ENCODE assay signal across 16 cellular contexts in genomic region chr5:62296998-62297397, GRCh38. TPM values are rescaled to one million over a fixed set of nuclear protein-coding genes. Genes with fewer than 3 reads are reported as not detected.
A peak's percentile ranks its signal among the peaks of the same experiment; 100 is the strongest.
DNase-seq lines count a peak whose midpoint lies in the region; ATAC-seq lines count a peak whose summit lies in the region.
"Had no signal": no experiment of that assay in that cellular context is flagged by ENCODE, and none has a peak within 500 bp of the region (broad histone marks: within the 10 kb centered on the region; RNA-seq: fewer than 3 reads in every experiment).

No MANE protein-coding gene starts in this region.

- peaks cover 60% of the 10 kb centered on the region for H3K4me1 Mint-ChIP-seq in activated CD4-positive, alpha-beta T cell treated with anti-CD3 and anti-CD28 coated beads, Interleukin-2, amount 10 ng/mL, durations not matched to agents 24 days and 14 days
- peaks cover 62% of the 10 kb centered on the region for H3K4me1 Mint-ChIP-seq in activated T-helper 2 cell treated with anti-CD3 and anti-CD28 coated beads, Interferon-gamma antibody, Interleukin-2, Interleukin-4, amounts not matched to agents 10 μg/mL and 5 μg/mL and 100 μg/mL, durations not matched to agents 14 hours and 24 hours and 36 hours (ENCODE audit: low read depth)
- peaks cover 10 to 19% of the 10 kb centered on the region in 2 donors for H3K4me1 Mint-ChIP-seq in natural killer cell treated with Interleukin-12 subunit alpha and Interleukin-12 subunit beta and Interleukin-15 and Interleukin-18, amount 100 ng/mL, for 72 hours (ENCODE audit: low read depth in 2 of 2)

- H3K27ac Mint-ChIP-seq in activated CD4-positive, alpha-beta T cell treated with anti-CD3 and anti-CD28 coated beads, Interleukin-2, amount 10 ng/mL, durations not matched to agents 24 days and 14 days = peak overlapping the region; percentile 83
- peak overlapping the region; percentile 77 for H3K27ac Mint-ChIP-seq in activated T-helper 2 cell treated with anti-CD3 and anti-CD28 coated beads, Interferon-gamma antibody, Interleukin-2, Interleukin-4, amounts not matched to agents 10 μg/mL and 5 μg/mL and 100 μg/mL, durations not matched to agents 14 hours and 24 hours and 36 hours
- peak overlapping the region in 1 of 2 donors; percentile 57 for H3K27ac Mint-ChIP-seq in natural killer cell treated with Interleukin-12 subunit alpha and Interleukin-12 subunit beta and Interleukin-15 and Interleukin-18, amount 100 ng/mL, for 72 hours

- no peaks in the 10 kb centered on the region for H3K27me3 Mint-ChIP-seq in activated CD4-positive, alpha-beta T cell treated with anti-CD3 and anti-CD28 coated beads, Interleukin-2, amount 10 ng/mL, durations not matched to agents 24 days and 14 days
- H3K27me3 Mint-ChIP-seq in activated T-helper 2 cell treated with anti-CD3 and anti-CD28 coated beads, Interferon-gamma antibody, Interleukin-2, Interleukin-4, amounts not matched to agents 10 μg/mL and 5 μg/mL and 100 μg/mL, durations not matched to agents 14 hours and 24 hours and 36 hours (ENCODE audit: low read depth) = no peaks in the 10 kb centered on the region
- peaks cover 0 to 17% of the 10 kb centered on the region in 2 donors for H3K27me3 Mint-ChIP-seq in natural killer cell treated with Interleukin-12 subunit alpha and Interleukin-12 subunit beta and Interleukin-15 and Interleukin-18, amount 100 ng/mL, for 72 hours

- DNase-seq in activated CD4-positive, alpha-beta T cell treated with anti-CD3 and anti-CD28 coated beads, Interleukin-2, amount 10 ng/mL, durations not matched to agents 24 days and 14 days = peak; percentile 84
- no peak for DNase-seq in activated CD4-positive, alpha-beta T cell treated with anti-CD3 and anti-CD28 coated beads, Interleukin-2, amount 50 U/mL, for 1 hour
- peak; percentile 30 for DNase-seq in LHCN-M2 (ENCODE audit: low read depth)
- no peak for DNase-seq in activated T-helper 2 cell treated with anti-CD3 and anti-CD28 coated beads, Interferon-gamma antibody, Interleukin-2, Interleukin-4, amounts not matched to agents 10 μg/mL and 5 μg/mL and 100 μg/mL, durations not matched to agents 14 hours and 24 hours and 36 hours (ENCODE audit: low spot score)
- DNase-seq in natural killer cell treated with Interleukin-12 subunit alpha and Interleukin-12 subunit beta and Interleukin-15 and Interleukin-18, amount 100 ng/mL, for 72 hours (ENCODE audit: low spot score) = no peak
- no peak for DNase-seq in G401 (ENCODE audit: low spot score)
- DNase-seq: midbrain, NCI-H1105 treated with DMSO at 0.1 percent for 48 hours, NCI-H526 treated with DMSO at 0.1 percent for 48 hours, retina, SIG-M5, thyroid gland had no signal

- in situ Hi-C loops in G401 (cut with HindIII; ENCODE audit: low sequenced_read_pairs) = no loop called here

- peak in 1 of 2 donors; percentile 38 for ATAC-seq in natural killer cell treated with Interleukin-12 subunit alpha and Interleukin-12 subunit beta and Interleukin-15 and Interleukin-18, amount 100 ng/mL, for 72 hours
- ATAC-seq in GM18873 (IDR thresholded peaks at IDR 0.05; ENCODE audit: low FRiP score, unreplicated experiment) = no peak
- ATAC-seq in GM21619 (IDR thresholded peaks at IDR 0.05; ENCODE audit: unreplicated experiment) = no peak
- ATAC-seq: esophagus mucosa, gastroesophageal sphincter had no signal

- H3K9me3 Mint-ChIP-seq in activated CD4-positive, alpha-beta T cell treated with anti-CD3 and anti-CD28 coated beads, Interleukin-2, amount 10 ng/mL, durations not matched to agents 24 days and 14 days = peaks cover 22% of the 10 kb centered on the region
- peaks cover 30% of the 10 kb centered on the region for H3K9me3 Mint-ChIP-seq in activated T-helper 2 cell treated with anti-CD3 and anti-CD28 coated beads, Interferon-gamma antibody, Interleukin-2, Interleukin-4, amounts not matched to agents 10 μg/mL and 5 μg/mL and 100 μg/mL, durations not matched to agents 14 hours and 24 hours and 36 hours
- peaks cover 3% of the 10 kb centered on the region for H3K9me3 Mint-ChIP-seq in natural killer cell treated with Interleukin-12 subunit alpha and Interleukin-12 subunit beta and Interleukin-15 and Interleukin-18, amount 100 ng/mL, for 72 hours

- H3K4me3 Mint-ChIP-seq in activated CD4-positive, alpha-beta T cell treated with anti-CD3 and anti-CD28 coated beads, Interleukin-2, amount 10 ng/mL, durations not matched to agents 24 days and 14 days = peak overlapping the region; percentile 73
- H3K4me3 Mint-ChIP-seq in activated T-helper 2 cell treated with anti-CD3 and anti-CD28 coated beads, Interferon-gamma antibody, Interleukin-2, Interleukin-4, amounts not matched to agents 10 μg/mL and 5 μg/mL and 100 μg/mL, durations not matched to agents 14 hours and 24 hours and 36 hours (ENCODE audit: low read depth) = peak overlapping the region; percentile 22
- peak overlapping the region; percentile 23 for H3K4me3 Mint-ChIP-seq in natural killer cell treated with Interleukin-12 subunit alpha and Interleukin-12 subunit beta and Interleukin-15 and Interleukin-18, amount 100 ng/mL, for 72 hours

- H3K36me3 Mint-ChIP-seq in activated CD4-positive, alpha-beta T cell treated with anti-CD3 and anti-CD28 coated beads, Interleukin-2, amount 10 ng/mL, durations not matched to agents 24 days and 14 days (ENCODE audit: low read depth) = peaks cover 28% of the 10 kb centered on the region
- peaks cover 37% of the 10 kb centered on the region for H3K36me3 Mint-ChIP-seq in activated T-helper 2 cell treated with anti-CD3 and anti-CD28 coated beads, Interferon-gamma antibody, Interleukin-2, Interleukin-4, amounts not matched to agents 10 μg/mL and 5 μg/mL and 100 μg/mL, durations not matched to agents 14 hours and 24 hours and 36 hours (ENCODE audit: low read depth)
- H3K36me3 Mint-ChIP-seq in natural killer cell treated with Interleukin-12 subunit alpha and Interleukin-12 subunit beta and Interleukin-15 and Interleukin-18, amount 100 ng/mL, for 72 hours = no peaks in the 10 kb centered on the region

- intact Hi-C loops in activated CD4-positive, alpha-beta T cell treated with anti-CD3 and anti-CD28 coated beads, Interleukin-2, amount 10 ng/mL, durations not matched to agents 24 days and 14 days (cut with micrococcal nuclease) = loop anchor here (1.0 kb wide), 1 partner anchor 12 kb away; no protein-coding TSS in a partner anchor
- intact Hi-C loops in activated T-helper 2 cell treated with anti-CD3 and anti-CD28 coated beads, Interferon-gamma antibody, Interleukin-2, Interleukin-4, amounts not matched to agents 10 μg/mL and 5 μg/mL and 100 μg/mL, durations not matched to agents 14 hours and 24 hours and 36 hours (cut with micrococcal nuclease) = loop anchor here (1.0 kb wide), 3 partner anchors 8 to 12 kb away; no protein-coding TSS in a partner anchor

RNA-seq across cellular contexts. Expression of gene KIF2A, which starts 9.0 kb away (rescaled TPM):
- total RNA-seq in activated CD4-positive, alpha-beta T cell treated with anti-CD3 and anti-CD28 coated beads, Interleukin-2, amount 10 ng/mL, durations not matched to agents 24 days and 14 days = 238 and 244 TPM in 2 replicates
- 49.4 and 58.1 TPM in 2 replicates for total RNA-seq in LHCN-M2 (2014; rRNA removed)
- polyA plus RNA-seq in LHCN-M2 (2012) = 18.1 TPM
- total RNA-seq in activated T-helper 2 cell treated with anti-CD3 and anti-CD28 coated beads, Interferon-gamma antibody, Interleukin-2, Interleukin-4, amounts not matched to agents 10 μg/mL and 5 μg/mL and 100 μg/mL, durations not matched to agents 14 hours and 24 hours and 36 hours = 285 and 294 TPM in 2 replicates
- total RNA-seq in natural killer cell treated with Interleukin-12 subunit alpha and Interleukin-12 subunit beta and Interleukin-15 and Interleukin-18, amount 100 ng/mL, for 72 hours = 100 to 1,000 TPM; 190 to 201 TPM
- total RNA-seq in G401 (2014; rRNA removed; shearing (Covaris generic)) = 37.9 and 62.8 TPM in 2 replicates

Comparison
In these comparisons a context has a peak if more than half of its experiments do, and no peak if none do; other contexts are left out.
1. DNase-seq: peak in activated CD4-positive, alpha-beta T cell treated with anti-CD3 and anti-CD28 coated beads, Interleukin-2, amount 10 ng/mL, durations not matched to agents 24 days and 14 days (single experiment) and LHCN-M2 (single experiment); none in activated CD4-positive, alpha-beta T cell treated with anti-CD3 and anti-CD28 coated beads, Interleukin-2, amount 50 U/mL, for 1 hour (single experiment), activated T-helper 2 cell treated with anti-CD3 and anti-CD28 coated beads, Interferon-gamma antibody, Interleukin-2, Interleukin-4, amounts not matched to agents 10 μg/mL and 5 μg/mL and 100 μg/mL, durations not matched to agents 14 hours and 24 hours and 36 hours (single experiment), natural killer cell treated with Interleukin-12 subunit alpha and Interleukin-12 subunit beta and Interleukin-15 and Interleukin-18, amount 100 ng/mL, for 72 hours (single experiment) and G401 (single experiment).
2. H3K4me3 Mint-ChIP-seq: peak in every context shown above with its lines; median percentile 73 in activated CD4-positive, alpha-beta T cell treated with anti-CD3 and anti-CD28 coated beads, Interleukin-2, amount 10 ng/mL, durations not matched to agents 24 days and 14 days; 23 in natural killer cell treated with Interleukin-12 subunit alpha and Interleukin-12 subunit beta and Interleukin-15 and Interleukin-18, amount 100 ng/mL, for 72 hours; 22 in activated T-helper 2 cell treated with anti-CD3 and anti-CD28 coated beads, Interferon-gamma antibody, Interleukin-2, Interleukin-4, amounts not matched to agents 10 μg/mL and 5 μg/mL and 100 μg/mL, durations not matched to agents 14 hours and 24 hours and 36 hours.